ENCODE assay signal across 12 cellular contexts in genomic region chr12:110256780-110257431, GRCh38. TPM values are rescaled to one million over a fixed set of nuclear protein-coding genes. Genes with fewer than 3 reads are reported as not detected.
DNase-seq lines count a peak whose midpoint lies in the region; ATAC-seq, FAIRE-seq and TF ChIP-seq lines count a peak whose summit lies in the region.
"Had no signal": no experiment of that assay in that cellular context is flagged by ENCODE, and none has a peak within 500 bp of the region (broad histone marks: within the 10 kb centered on the region; RNA-seq: fewer than 3 reads in every experiment).

No MANE protein-coding gene starts in this region.

- peak; percentile 57 for ATAC-seq in mucosa of descending colon
- ATAC-seq in HG03280 (IDR thresholded peaks at IDR 0.05; ENCODE audit: unreplicated experiment) = no peak
- no peak for ATAC-seq in HG03460 (IDR thresholded peaks at IDR 0.05; ENCODE audit: unreplicated experiment)
- ATAC-seq: activated CD8-positive, alpha-beta T cell treated with anti-CD3 and anti-CD28 coated beads, Interleukin-2, amount 10 ng/mL, durations not matched to agents 7 days and 5 days; activated naive CD8-positive, alpha-beta T cell treated with anti-CD3 and anti-CD28 coated beads, Interleukin-2, amount 50 U/mL, for 24 hours had no signal

- intact Hi-C loops in mucosa of descending colon (cut with DNase I, micrococcal nuclease) (no loop called here), tibial artery (cut with DNase I; ENCODE audit: low total_unique reads) (no loop called here)

- no peak for TF ChIP-seq RAD21 in H1 (IDR thresholded peaks at IDR 0.05 in 1 of 2, conservative IDR thresholded peaks at IDR 0.05 in 1 of 2; ENCODE audit: low read depth in 2 of 2, low read length in 2 of 2)

- H2BK20ac ChIP-seq in H1 (ENCODE audit: low read length) = no peak overlapping the region

- no peaks in the 10 kb centered on the region for H3K27me3 ChIP-seq in H1 (replicated peaks in 1 of 4; ENCODE audit: control insufficient read depth in 3 of 4, extremely low read depth in 1 of 4, insufficient read depth in 3 of 4, low read length in 3 of 4)
- H3K27me3 ChIP-seq in tibial artery = no peaks in the 10 kb centered on the region

- H3K4me3 ChIP-seq in H1 (ENCODE audit: extremely low read depth in 1 of 4, insufficient read depth in 2 of 4, low read depth in 3 of 4, low read length in 4 of 4) (no peak overlapping the region), mucosa of descending colon (no peak overlapping the region), tibial artery (no peak overlapping the region)
- H3K4me3 ChIP-seq: SK-N-MC had no signal

- DNase-seq in NOMO-1 treated with DMSO at 0.1 percent for 48 hours (lab: John Stamatoyannopoulos, UW; ENCODE audit: unreplicated experiment) (peak; percentile 88), H1 (ENCODE audit: low read depth in 1 of 2, low spot score in 2 of 2) (no peak), mucosa of descending colon (peak in 1 of 3 donors; percentile 16), tibial artery (peak; percentile 50 to 71), GM20000 (ENCODE audit: low spot score) (no peak), T-helper 1 cell (no peak)
- DNase-seq: activated CD8-positive, alpha-beta T cell treated with anti-CD3 and anti-CD28 coated beads, Interleukin-2, amount 10 ng/mL, durations not matched to agents 7 days and 5 days; activated naive CD8-positive, alpha-beta T cell treated with anti-CD3 and anti-CD28 coated beads, Interleukin-2, amount 50 U/mL, for 24 hours had no signal

- TF ChIP-seq EP300 in H1 (IDR thresholded peaks at IDR 0.05; ENCODE audit: borderline replicate concordance in 1 of 2, low read depth in 2 of 2, low read length in 2 of 2) = no peak

- H2AFZ ChIP-seq in H1 (ENCODE audit: low read length) = no peak overlapping the region

- no peak overlapping the region for H3K14ac ChIP-seq in H1 (ENCODE audit: insufficient read length)

- POLR2A ChIA-PET in H1 (lab: Charles Lee; ENCODE audit: partially characterized antibody) = interaction anchor here (1.4 kb wide), 2 partner anchors 10 to 25 kb away, joined by 3 to 4 read pairs; partner anchors contain the start of gene ATP2A2

- no peak overlapping the region for H4K91ac ChIP-seq in H1 (replicated peaks; ENCODE audit: insufficient read length, low read length)

- 85% methylated on average over 12 of the region's 12 CpGs; no CpG with 5 or more reads in 1 of the 2 experiments for WGBS in H1 (ENCODE audit: extremely low coverage in 1 of 2, insufficient coverage in 1 of 2, insufficient read length in 1 of 2, insufficient replicate concordance in 2 of 2, low coverage in 1 of 2, low lambda C conversion rate in 2 of 2, missing lambda C conversion rate in 1 of 2), 2 experiments

- no peak overlapping the region for H3K56ac ChIP-seq in H1 (replicated peaks; ENCODE audit: insufficient read length, low read depth, low read length)

- no peaks in the 10 kb centered on the region for H3K23me2 ChIP-seq in H1 (ENCODE audit: low read depth, low read length)

- H3K9ac ChIP-seq in H1 (replicated peaks in 1 of 4; ENCODE audit: extremely low read depth in 1 of 4, low read depth in 3 of 4, low read length in 3 of 4) = no peak overlapping the region

- H3K4me2 ChIP-seq in H1 (ENCODE audit: insufficient read depth in 1 of 2, low read depth in 2 of 2, low read length in 2 of 2) = no peak overlapping the region

- no peak overlapping the region for H3K23ac ChIP-seq in H1 (ENCODE audit: insufficient read length)

- TF ChIP-seq POLR2A in H1 (IDR thresholded peaks at IDR 0.05; ENCODE audit: control extremely low read depth in 1 of 2, low read depth in 2 of 2, low read length in 2 of 2) = no peak

- H2BK12ac ChIP-seq in H1 (ENCODE audit: low read depth, low read length) = no peak overlapping the region

- H2BK5ac ChIP-seq in H1 (ENCODE audit: low read depth, low read length) = 0 out of 2 replicates have a peak overlapping the region, but pooled peaks have one; percentile 28

- FAIRE-seq in H1 (lab: Jason Lieb, UNC) = no peak

- H3K4ac ChIP-seq in H1 (replicated peaks; ENCODE audit: insufficient read length, low read depth, low read length) = no peak overlapping the region

- no peaks in the 10 kb centered on the region for H3K36me3 ChIP-seq in H1 (ENCODE audit: control insufficient read depth in 2 of 4, insufficient read depth in 4 of 4, low read length in 3 of 4)
- H3K36me3 ChIP-seq in mucosa of descending colon (ENCODE audit: low read depth) = no peaks in the 10 kb centered on the region
- no peaks in the 10 kb centered on the region for H3K36me3 ChIP-seq in tibial artery

- no peaks in the 10 kb centered on the region for H4K20me1 ChIP-seq in H1 (replicated peaks in 1 of 2; ENCODE audit: control insufficient read depth in 1 of 2, insufficient read depth in 2 of 2, low read length in 2 of 2)

- H3K4me1 ChIP-seq in H1 (replicated peaks in 1 of 4; ENCODE audit: control insufficient read depth in 3 of 4, insufficient read depth in 4 of 4, low read length in 3 of 4) (0 out of 7 replicates have a peak, but pooled peaks cover 0 to 2% (median 0%) of the 10 kb centered on the region in 4 experiments), mucosa of descending colon (ENCODE audit: low read depth) (no peaks in the 10 kb centered on the region), tibial artery (peaks cover 0 to 46% (median 23%) of the 10 kb centered on the region in 4 donors)

- no peak overlapping the region for H3K27ac ChIP-seq in H1 (ENCODE audit: low read depth, low read length)
- H3K27ac ChIP-seq in tibial artery = peak overlapping the region; percentile 54 to 80
- H3K27ac ChIP-seq: epithelial cell of prostate, SK-N-MC had no signal

- no peak overlapping the region for H4K5ac ChIP-seq in H1 (ENCODE audit: insufficient read length, low read depth, low read length)

- H4K8ac ChIP-seq in H1 (ENCODE audit: extremely low read depth, insufficient read depth, low read length) = no peak overlapping the region

- H2BK120ac ChIP-seq in H1 (replicated peaks; ENCODE audit: low read depth, low read length) = no peak overlapping the region

- no peaks in the 10 kb centered on the region for H3K79me1 ChIP-seq in H1 (ENCODE audit: low read depth, low read length)

- 0 out of 2 replicates have a peak overlapping the region, but pooled peaks have one; percentile 72 for H2BK15ac ChIP-seq in H1 (ENCODE audit: low read length)

- CTCF ChIA-PET in H1 (lab: Charles Lee; ENCODE audit: partially characterized antibody) = interaction anchor here (0.6 to 1.4 kb wide), 4 partner anchors 8 to 75 kb away, joined by 3 to 5 read pairs (median 4); no protein-coding TSS in a partner anchor

- H2AK5ac ChIP-seq in H1 (ENCODE audit: low read depth, low read length) = no peak overlapping the region

- no peaks in the 10 kb centered on the region for H3K79me2 ChIP-seq in H1 (ENCODE audit: control insufficient read depth in 1 of 2, insufficient read depth in 2 of 2, low read length in 2 of 2)

- TF ChIP-seq CTCF in H1 (IDR thresholded peaks at IDR 0.05; ENCODE audit: control extremely low read depth in 1 of 3, insufficient read depth in 1 of 3, low read depth in 1 of 3, low read length in 3 of 3) (no peak), mucosa of descending colon (IDR thresholded peaks at IDR 0.05) (no peak), tibial artery (IDR thresholded peaks at IDR 0.05) (no peak), GM20000 (IDR thresholded peaks at IDR 0.05; ENCODE audit: extremely low read depth, missing control alignments) (no peak)

- H3K9me3 ChIP-seq in H1 (ENCODE audit: insufficient read depth in 2 of 2, low read depth in 1 of 2, low read length in 1 of 2) (no peaks in the 10 kb centered on the region), mucosa of descending colon (no peaks in the 10 kb centered on the region), tibial artery (no peaks in the 10 kb centered on the region)

- no peak overlapping the region for H3K18ac ChIP-seq in H1 (ENCODE audit: extremely low read depth, low read length)

TF ChIP-seq in H1, 55 proteins besides CTCF, POLR2A, EP300 and RAD21:
- no peak for TF ChIP-seq TAF1 (IDR thresholded peaks at IDR 0.05; ENCODE audit: low read depth, low read length)
- no peak for TF ChIP-seq ASH2L (IDR thresholded peaks at IDR 0.05; ENCODE audit: low read length)
- no peak for TF ChIP-seq NANOG (IDR thresholded peaks at IDR 0.05; ENCODE audit: insufficient read depth, low read depth, low read length, poor library complexity, severe bottlenecking)
- TF ChIP-seq SP2 (IDR thresholded peaks at IDR 0.05; ENCODE audit: low read length) = no peak
- no peak for TF ChIP-seq CREB1 (IDR thresholded peaks at IDR 0.05)
- no peak for TF ChIP-seq SP1 (IDR thresholded peaks at IDR 0.05; ENCODE audit: low read depth, low read length)
- no peak for TF ChIP-seq RXRA (IDR thresholded peaks at IDR 0.05; ENCODE audit: insufficient read depth, low read depth, low read length)
- TF ChIP-seq CBX8 (IDR thresholded peaks at IDR 0.05; ENCODE audit: borderline replicate concordance, low read depth, low read length) = no peak
- TF ChIP-seq SUZ12 (IDR thresholded peaks at IDR 0.05; ENCODE audit: low read length) = no peak
- no peak for TF ChIP-seq KDM1A (IDR thresholded peaks at IDR 0.05; ENCODE audit: borderline replicate concordance, low read length)
- TF ChIP-seq GTF2F1 (IDR thresholded peaks at IDR 0.05; ENCODE audit: borderline replicate concordance, low read depth, low read length) = no peak
- TF ChIP-seq, protein P1, sequence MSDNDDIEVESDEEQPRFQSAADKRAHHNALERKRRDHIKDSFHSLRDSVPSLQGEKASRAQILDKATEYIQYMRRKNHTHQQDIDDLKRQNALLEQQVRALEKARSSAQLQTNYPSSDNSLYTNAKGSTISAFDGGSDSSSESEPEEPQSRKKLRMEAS (IDR thresholded peaks at IDR 0.05) = no peak
- TF ChIP-seq SIN3A (conservative IDR thresholded peaks at IDR 0.05 in 1 of 2, IDR thresholded peaks at IDR 0.05 in 1 of 2; ENCODE audit: low read depth in 1 of 2, low read length in 2 of 2) = no peak
- TF ChIP-seq HDAC6 (IDR thresholded peaks at IDR 0.05; ENCODE audit: low read depth, low read length) = no peak
- TF ChIP-seq JUND (IDR thresholded peaks at IDR 0.05; ENCODE audit: low read length) = no peak
TF ChIP-seq in H1: peak in this region for 0.

RNA-seq across cellular contexts. Expression of gene ATP2A2, which starts 24.1 kb away (rescaled TPM):
- 271 and 275 TPM in 2 replicates for total RNA-seq in H1 (2021; fragmentation: NEBNext Ultra II Directional; extraction: Animal tissue kit (Norgen Biotek cat#: 25700))
- polyA plus RNA-seq in H1 (2011; rRNA removed) = 86.1 and 108 TPM in 2 replicates
- 68.1 TPM for polyA plus RNA-seq in H1 (2011; cell fraction: cytosol; rRNA removed)
- 223 TPM for polyA plus RNA-seq in H1 (2011; cell fraction: nucleus; rRNA removed)
- 156 to 188 TPM (median 182 TPM) in 4 replicates for polyA plus RNA-seq in H1 (2012, experiment 1 of 2)
- polyA plus RNA-seq in H1 (2012, experiment 2 of 2) = 31.3 TPM
- 215 TPM for polyA plus RNA-seq in H1 (2013, experiment 1 of 2)
- 215 TPM for polyA plus RNA-seq in H1 (2013, experiment 2 of 2)
- polyA minus RNA-seq in H1 (2011; rRNA and poly(A)+ RNA removed) = 236 and 249 TPM in 2 replicates
- polyA minus RNA-seq in H1 (2011; cell fraction: cytosol; rRNA and poly(A)+ RNA removed) = 106 TPM
- polyA minus RNA-seq in H1 (2011; cell fraction: nucleus; rRNA and poly(A)+ RNA removed) = 156 TPM
- 100 to 1,000 TPM; 242 to 287 (median 259) TPM for total RNA-seq in mucosa of descending colon

Comparison
In these comparisons a context has a peak if more than half of its experiments do, and no peak if none do; other contexts are left out.
1. DNase-seq: peak in NOMO-1 treated with DMSO at 0.1 percent for 48 hours (single experiment) and tibial artery (2 of 2); none in H1 (0 of 2), GM20000 (single experiment) and T-helper 1 cell (0 of 5).